8 cellular contexts compared by ENCODE assay signal in the genomic region with DNA sequence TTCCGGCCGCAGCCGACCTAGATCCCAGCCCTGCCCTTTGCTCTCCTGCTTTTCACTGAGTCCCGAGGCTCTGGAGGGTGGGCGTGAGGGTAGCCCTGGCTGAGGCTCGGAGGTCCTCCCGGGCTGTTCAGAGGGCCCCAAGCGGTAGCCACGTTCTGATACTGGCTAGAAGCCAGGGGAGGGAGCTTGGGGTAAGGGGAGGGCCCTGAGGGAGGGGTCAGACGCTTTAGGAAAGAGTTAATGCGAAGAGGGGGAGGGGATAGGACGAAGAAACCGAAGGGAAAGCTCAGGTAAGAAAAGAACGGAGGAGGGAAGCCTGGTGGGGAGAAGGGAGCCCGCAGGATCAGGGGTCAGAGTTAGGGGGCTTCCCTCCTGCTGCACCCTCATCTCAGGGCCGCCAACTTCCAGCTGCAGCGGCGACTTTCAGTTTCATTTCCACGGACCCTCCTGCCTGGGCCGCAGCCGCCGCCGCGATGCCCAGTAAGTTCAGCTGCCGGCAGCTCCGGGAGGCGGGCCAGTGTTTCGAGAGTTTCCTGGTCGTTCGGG. TPM values are rescaled to one million over a fixed set of nuclear protein-coding genes. Genes with fewer than 3 reads are reported as not detected.
DNase-seq lines count a peak whose midpoint lies in the region; ATAC-seq and TF ChIP-seq lines count a peak whose summit lies in the region.

TSS of gene MOV10 (plus strand) at position 220 of the 546 bp plus-strand sequence. CDS start at position 474, 254 bp downstream.

- H3K36me3 Mint-ChIP-seq in MCF 10A (ENCODE audit: insufficient read depth, unreplicated experiment) = peaks cover 45% of the 10 kb centered on the region

- peak within 1 kb of the TSS; percentile 90 for H3K4me3 ChIP-seq in GM12865 (ENCODE audit: low read depth, low read length)
- peak within 1 kb of the TSS; percentile 74 for H3K4me3 ChIP-seq in iPS-18c (ENCODE audit: insufficient read depth, low read depth, low read length)
- peak within 1 kb of the TSS; percentile 87 to 89 (median 89) for H3K4me3 ChIP-seq in skeletal muscle tissue (ENCODE audit: low read length in 3 of 3)

- CTCF ChIA-PET in MCF 10A (lab: Yijun Ruan, JAX) = interaction anchor here (0.9 to 4.9 kb wide), 14 partner anchors 11 to 283 kb away, joined by 3 to 34 read pairs (median 8); partner anchors contain the start of genes CAPZA1, PPM1J and ST7L

- H3K27ac Mint-ChIP-seq in MCF 10A (ENCODE audit: low read depth, unreplicated experiment) = peak within 1 kb of the TSS; percentile 100

- H3K27ac ChIP-seq in skeletal muscle tissue (ENCODE audit: low read depth, low read length) = peak within 1 kb of the TSS; percentile 75

- POLR2A ChIA-PET in MCF 10A (lab: Yijun Ruan, JAX) = interaction anchor here (0.5 to 6.3 kb wide), 20 partner anchors 9 to 283 kb away, joined by 3 to 85 read pairs (median 14); partner anchors contain the start of genes CAPZA1, CTTNBP2NL, PPM1J and RHOC

- H3K4me1 Mint-ChIP-seq in MCF 10A (ENCODE audit: insufficient read depth, unreplicated experiment) = peaks cover 35% of the 10 kb centered on the region

- H3K4me3 Mint-ChIP-seq in MCF 10A (ENCODE audit: unreplicated experiment) = peak within 1 kb of the TSS; percentile 99

- intact Hi-C loops in MCF 10A (cut with micrococcal nuclease) = loop anchor here (1.0 kb wide), 1 partner anchor 31 kb away; no protein-coding TSS in a partner anchor

- peak within 1 kb of the TSS; percentile 82 to 90 (median 88) for H3K9ac ChIP-seq in skeletal muscle tissue (ENCODE audit: low read depth in 1 of 3, low read length in 3 of 3)

- peak; percentile 62 for ATAC-seq in HG02852 (IDR thresholded peaks at IDR 0.05; ENCODE audit: unreplicated experiment)

- DNase-seq in GM12865 (ENCODE audit: low read depth) = peak; percentile 82
- DNase-seq in NCI-H1694 treated with DMSO at 0.1 percent for 48 hours (lab: John Stamatoyannopoulos, UW) = peak; percentile 25
- peak; percentile 77 for DNase-seq in UCSD-AML1 (lab: John Stamatoyannopoulos, UW; ENCODE audit: unreplicated experiment)
- DNase-seq in MCF 10A (ENCODE audit: unreplicated experiment) = peak; percentile 84
- no peak for DNase-seq in NCI-H524 treated with DMSO at 0.1 percent for 48 hours (lab: John Stamatoyannopoulos, UW)

- peaks cover 16 to 25% (median 24%) of the 10 kb centered on the region in 3 donors for H3K4me1 ChIP-seq in skeletal muscle tissue (ENCODE audit: control insufficient read depth in 3 of 3, insufficient read depth in 3 of 3, low read length in 3 of 3)

- H3K9me3 Mint-ChIP-seq in MCF 10A (ENCODE audit: unreplicated experiment) = no peaks in the 10 kb centered on the region

- no peaks in the 10 kb centered on the region for H3K27me3 ChIP-seq in skeletal muscle tissue (ENCODE audit: control insufficient read depth in 3 of 3, insufficient read depth in 3 of 3, low read length in 3 of 3)

- no peak for TF ChIP-seq CTCF in GM12865 (IDR thresholded peaks at IDR 0.05; ENCODE audit: insufficient read depth, low read depth, low read length, missing control alignments)
- no peak for TF ChIP-seq CTCF in MCF 10A (IDR thresholded peaks at IDR 0.05; ENCODE audit: unreplicated experiment)

- H3K9me3 ChIP-seq in iPS-18c (ENCODE audit: control insufficient read depth, insufficient read depth, low read length) (no peaks in the 10 kb centered on the region), skeletal muscle tissue (ENCODE audit: control insufficient read depth in 3 of 3, low read length in 3 of 3) (no peaks in the 10 kb centered on the region)

- H3K36me3 ChIP-seq in skeletal muscle tissue (ENCODE audit: control insufficient read depth in 3 of 3, insufficient read depth in 3 of 3, low read length in 3 of 3) = peaks cover 5 to 17% (median 8%) of the 10 kb centered on the region in 3 donors

- no TSS peak for BruUV-seq in MCF 10A (replicated peaks; lab: Mats Ljungman, UMichigan)

- H3K27me3 Mint-ChIP-seq in MCF 10A (ENCODE audit: insufficient read depth, unreplicated experiment) = no peaks in the 10 kb centered on the region

RNA-seq across cellular contexts. Expression of gene MOV10, which starts in this region (rescaled TPM):
- total RNA-seq in MCF 10A (2022) = 54.9 and 55.6 TPM in 2 replicates
- 27.7 TPM for total RNA-seq in skeletal muscle tissue
